ENCODE assay signal across 13 cellular contexts in genomic region chr10:5800782-5801181, GRCh38.
"Had no signal": no experiment of that assay in that cellular context is flagged by ENCODE, and none has a peak within 500 bp of the region (broad histone marks: within the 10 kb centered on the region; RNA-seq: fewer than 3 reads in every experiment).

No MANE protein-coding gene starts in this region.

- H3K27me3 Mint-ChIP-seq: central memory CD8-positive, alpha-beta T cell had no signal

- H3K4me3 Mint-ChIP-seq: central memory CD8-positive, alpha-beta T cell; mesothelial cell of epicardium had no signal

- H3K9me3 Mint-ChIP-seq: central memory CD8-positive, alpha-beta T cell; mesothelial cell of epicardium had no signal

- H3K27ac ChIP-seq: parathyroid adenoma, skin epidermis, uterus, WERI-Rb-1 had no signal

- H3K4me1 Mint-ChIP-seq: mesothelial cell of epicardium had no signal

- DNase-seq: activated CD4-positive, alpha-beta T cell treated with anti-CD3 and anti-CD28 coated beads, Interleukin-2, amount 50 U/mL, for 4 hours; activated T-cell treated with anti-CD3 and anti-CD28 coated beads, Interleukin-2, amount 50 U/mL, for 1 hour; cortex of kidney; effector CD8-positive, alpha-beta T cell; erythroblast; hypothalamus; retina; uterus; WERI-Rb-1 had no signal

- H3K27ac Mint-ChIP-seq: mesothelial cell of epicardium had no signal
